ENCODE assay signal across 8 cellular contexts in the genomic region with DNA sequence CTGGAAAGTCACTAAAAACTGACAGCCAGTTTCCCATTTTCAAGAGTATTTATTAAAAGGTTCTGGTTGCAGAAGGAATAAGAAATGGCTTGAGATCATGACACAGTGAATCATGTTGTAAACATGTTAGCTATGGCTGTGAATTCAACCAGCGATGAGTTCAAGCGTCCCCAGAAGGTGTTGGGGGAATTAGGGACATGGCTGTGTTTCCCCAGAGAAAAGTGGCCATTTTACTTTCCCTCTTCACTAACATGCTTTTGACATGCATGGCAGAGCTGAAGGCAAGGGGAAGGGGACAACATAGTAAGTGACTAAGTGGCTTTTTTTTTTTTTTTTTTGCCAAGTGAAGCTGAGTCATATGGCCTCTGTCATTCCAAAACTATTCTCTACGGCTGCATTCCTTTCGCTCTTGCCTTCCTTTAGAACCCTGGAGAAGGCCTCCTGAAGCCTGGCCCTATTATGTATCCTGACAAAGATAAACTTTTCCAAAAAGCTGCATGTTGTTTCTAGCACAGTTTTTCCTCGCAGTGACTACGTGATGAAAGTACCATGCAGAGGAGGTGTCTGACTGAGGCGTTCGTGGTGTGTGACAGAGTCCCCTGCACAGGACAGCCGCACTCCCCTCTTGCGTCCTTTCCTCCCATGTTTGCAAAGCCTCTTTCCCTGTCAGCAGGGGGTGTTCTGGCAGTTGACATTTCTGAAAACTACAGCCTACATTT. TPM values are rescaled to one million over a fixed set of nuclear protein-coding genes. Genes with fewer than 3 reads are reported as not detected.
DNase-seq lines count a peak whose midpoint lies in the region; ATAC-seq and TF ChIP-seq lines count a peak whose summit lies in the region.

No MANE protein-coding gene starts in this region.

- H3K4me1 ChIP-seq in muscle layer of duodenum (ENCODE audit: control insufficient read depth in 1 of 2, insufficient read depth in 2 of 2, low read length in 2 of 2) = peaks cover 4 to 31% of the 10 kb centered on the region in 2 donors

- H3K27me3 ChIP-seq in muscle layer of duodenum (ENCODE audit: low read depth, low read length) = no peaks in the 10 kb centered on the region

- peaks cover 0 to 6% of the 10 kb centered on the region in 2 donors for H3K36me3 ChIP-seq in muscle layer of duodenum (ENCODE audit: control insufficient read depth in 1 of 2, insufficient read depth in 2 of 2, low read length in 2 of 2)

- H3K9me3 ChIP-seq in muscle layer of duodenum (ENCODE audit: control insufficient read depth in 1 of 2, low read length in 2 of 2) = no peaks in the 10 kb centered on the region

- DNase-seq in Caki2 (ENCODE audit: low read depth) = peak; percentile 99
- no peak for DNase-seq in coronary artery (ENCODE audit: low spot score)
- DNase-seq in NCI-H2196 treated with DMSO at 0.1 percent for 48 hours (lab: John Stamatoyannopoulos, UW; ENCODE audit: unreplicated experiment) = no peak
- DNase-seq in C1 segment of cervical spinal cord (lab: John Stamatoyannopoulos, UW) = no peak
- no peak for DNase-seq in SKM-1 (lab: John Stamatoyannopoulos, UW; ENCODE audit: unreplicated experiment)

- in situ Hi-C loops in Caki2 (cut with HindIII; ENCODE audit: low pct_unique_long_range_greater_than_20kb, low sequenced_read_pairs) = loop anchor here (10.0 kb wide), 1 partner anchor 69 kb away; no protein-coding TSS in a partner anchor

- H3K4me3 ChIP-seq in coronary artery (peak overlapping the region; percentile 32), muscle layer of duodenum (ENCODE audit: low read depth in 1 of 2, low read length in 2 of 2) (peak overlapping the region in 1 of 2 donors; percentile 25)

- peak overlapping the region; percentile 51 to 86 for H3K27ac ChIP-seq in coronary artery
- H3K27ac ChIP-seq in muscle layer of duodenum (ENCODE audit: low read length) = peak overlapping the region; percentile 76

- no peak for TF ChIP-seq CTCF in coronary artery (IDR thresholded peaks at IDR 0.05)

- ATAC-seq in HG03442 (IDR thresholded peaks at IDR 0.05; ENCODE audit: unreplicated experiment) (peak; percentile 48), HG03139 (IDR thresholded peaks at IDR 0.05; ENCODE audit: unreplicated experiment) (no peak)

RNA-seq across cellular contexts. Expression of gene EGFR, which starts 46.9 kb away (rescaled TPM):
- 52.7 and 53.3 TPM in 2 replicates for total RNA-seq in Caki2 (2014; rRNA removed; shearing (Covaris generic); ENCODE audit: low replicate concordance)
